1 cellular context compared by ENCODE assay signal in genomic region chr6:24494726-24495515, GRCh38.
TF ChIP-seq lines count a peak whose summit lies in the region.

ALDH5A1 (plus strand) TSS chr6:24494969; CDS start chr6:24494997, 28 bp downstream.

TF ChIP-seq in GM23338, 12 proteins besides CTCF, POLR2A, EP300 and RAD21 (continued from another document):
- TF ChIP-seq REST (IDR thresholded peaks at IDR 0.05; ENCODE audit: unreplicated experiment) (no peak), NANOG (IDR thresholded peaks at IDR 0.05; ENCODE audit: borderline replicate concordance) (no peak), POLR2AphosphoS5 (IDR thresholded peaks at IDR 0.05; ENCODE audit: low read depth) (no peak), JUNB (IDR thresholded peaks at IDR 0.05; ENCODE audit: unreplicated experiment) (no peak), EZH2 (IDR thresholded peaks at IDR 0.05; ENCODE audit: low read depth, unreplicated experiment) (no peak), STAT1 (IDR thresholded peaks at IDR 0.05; ENCODE audit: unreplicated experiment) (no peak), EZH2phosphoT487 (IDR thresholded peaks at IDR 0.05; ENCODE audit: unreplicated experiment) (no peak), ZNF331 (CRISPR knock-in tag; IDR thresholded peaks at IDR 0.05; ENCODE audit: low read depth) (no peak)
- TF ChIP-seq, protein P1, sequence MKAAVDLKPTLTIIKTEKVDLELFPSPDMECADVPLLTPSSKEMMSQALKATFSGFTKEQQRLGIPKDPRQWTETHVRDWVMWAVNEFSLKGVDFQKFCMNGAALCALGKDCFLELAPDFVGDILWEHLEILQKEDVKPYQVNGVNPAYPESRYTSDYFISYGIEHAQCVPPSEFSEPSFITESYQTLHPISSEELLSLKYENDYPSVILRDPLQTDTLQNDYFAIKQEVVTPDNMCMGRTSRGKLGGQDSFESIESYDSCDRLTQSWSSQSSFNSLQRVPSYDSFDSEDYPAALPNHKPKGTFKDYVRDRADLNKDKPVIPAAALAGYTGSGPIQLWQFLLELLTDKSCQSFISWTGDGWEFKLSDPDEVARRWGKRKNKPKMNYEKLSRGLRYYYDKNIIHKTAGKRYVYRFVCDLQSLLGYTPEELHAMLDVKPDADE (IDR thresholded peaks at IDR 0.05) = no peak
